In the genomic region with DNA sequence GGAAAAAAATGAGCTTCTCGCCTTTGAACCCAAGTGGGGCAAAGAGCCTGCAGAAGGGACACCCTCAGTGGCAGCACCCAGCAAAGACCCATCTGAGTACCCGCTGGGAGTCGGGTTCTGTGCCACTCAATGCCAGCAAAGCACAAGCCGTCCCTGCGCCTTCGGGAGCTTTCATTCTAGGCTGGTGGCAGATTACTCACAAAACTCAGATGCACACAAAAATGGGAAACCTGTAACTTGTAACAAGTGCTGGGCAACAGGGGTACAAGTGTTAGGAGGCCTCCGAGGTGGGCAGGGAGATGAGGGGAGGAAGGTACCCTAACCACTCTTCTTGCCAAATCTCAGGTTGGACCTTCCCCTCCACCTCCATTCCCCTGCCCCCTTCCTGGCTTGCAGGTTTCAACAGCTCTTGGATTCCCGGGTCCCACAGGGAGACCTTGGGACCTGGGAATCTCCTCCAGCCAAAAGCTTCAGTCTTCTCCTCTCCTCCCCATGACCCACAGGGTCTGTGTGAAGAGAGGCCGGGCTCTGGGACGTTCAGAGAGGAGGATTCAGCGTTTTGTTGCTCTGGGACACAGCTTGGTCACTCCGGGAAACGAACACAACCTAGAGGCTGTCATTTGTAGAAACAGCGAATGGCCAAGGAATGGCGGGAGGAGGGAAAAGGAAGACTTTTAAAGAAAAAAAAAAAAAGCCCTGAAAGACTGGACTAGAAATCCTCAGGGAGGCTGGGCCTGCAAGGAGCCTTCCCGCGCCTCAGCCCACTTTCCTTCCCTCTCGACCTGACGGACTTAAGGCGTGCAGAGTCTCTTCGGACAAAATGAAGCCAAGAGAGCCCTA, we compare ENCODE assay signal across 8 cellular contexts. TPM values are rescaled to one million over a fixed set of nuclear protein-coding genes. Genes with fewer than 3 reads are reported as not detected.
DNase-seq lines count a peak whose midpoint lies in the region; ATAC-seq, FAIRE-seq and TF ChIP-seq lines count a peak whose summit lies in the region.

No MANE protein-coding gene starts in this region.

- no peaks in the 10 kb centered on the region for H3K9me3 Mint-ChIP-seq in T-helper 1 cell treated with Interleukin-12 subunit alpha and Interleukin-12 subunit beta and Interleukin-4 antibody, amounts not matched to agents 30 μg/mL and 1 μg/mL, for 36 hours

- ATAC-seq in pancreas (no peak), GM21381 (IDR thresholded peaks at IDR 0.05; ENCODE audit: unreplicated experiment) (no peak), GM18873 (IDR thresholded peaks at IDR 0.05; ENCODE audit: low FRiP score, unreplicated experiment) (no peak)

- H3K27me3 Mint-ChIP-seq in T-helper 1 cell treated with Interleukin-12 subunit alpha and Interleukin-12 subunit beta and Interleukin-4 antibody, amounts not matched to agents 30 μg/mL and 1 μg/mL, for 36 hours (ENCODE audit: low read depth) = no peaks in the 10 kb centered on the region

- WGBS in pancreas, 2 donors = 29 to 32% methylated on average over 21 of the region's 21 CpGs

- FAIRE-seq in pancreas (lab: Jason Lieb, UNC) = no peak

- intact Hi-C loops in pancreas (cut with DNase I) = no loop called here

- H3K4me1 Mint-ChIP-seq in T-helper 1 cell treated with Interleukin-12 subunit alpha and Interleukin-12 subunit beta and Interleukin-4 antibody, amounts not matched to agents 30 μg/mL and 1 μg/mL, for 36 hours (ENCODE audit: low read depth) = peaks cover 17% of the 10 kb centered on the region

- peaks cover 39 to 45% (median 43%) of the 10 kb centered on the region in 3 donors for H3K4me1 ChIP-seq in pancreas

- peak overlapping the region; percentile 57 for H3K27ac Mint-ChIP-seq in T-helper 1 cell treated with Interleukin-12 subunit alpha and Interleukin-12 subunit beta and Interleukin-4 antibody, amounts not matched to agents 30 μg/mL and 1 μg/mL, for 36 hours

- peak overlapping the region; percentile 43 to 89 (median 72) for H3K27ac ChIP-seq in pancreas

- no peaks in the 10 kb centered on the region for H3K27me3 ChIP-seq in pancreas

- peaks cover 4% of the 10 kb centered on the region for H3K36me3 Mint-ChIP-seq in T-helper 1 cell treated with Interleukin-12 subunit alpha and Interleukin-12 subunit beta and Interleukin-4 antibody, amounts not matched to agents 30 μg/mL and 1 μg/mL, for 36 hours (ENCODE audit: low read depth)

- peak; percentile 49 for DNase-seq in NCI-H748 (lab: John Stamatoyannopoulos, UW; ENCODE audit: unreplicated experiment)
- no peak for DNase-seq in NCI-H748 treated with DMSO at 0.1 percent for 48 hours (lab: John Stamatoyannopoulos, UW)
- peak; percentile 38 for DNase-seq in fibroblast of villous mesenchyme (ENCODE audit: low read depth)
- DNase-seq in pancreas = peak in 1 of 6 donors; percentile 58
- DNase-seq in stimulated activated CD4-positive, alpha-beta T cell treated with anti-CD3 and anti-CD28 coated beads, Interleukin-4, amount 100 ng/mL, for 1 hour = no peak

- no peak for TF ChIP-seq CTCF in fibroblast of villous mesenchyme (IDR thresholded peaks at IDR 0.05; ENCODE audit: insufficient read depth, low read depth, low read length)
- TF ChIP-seq CTCF in pancreas (IDR thresholded peaks at IDR 0.05) = no peak

- H3K4me3 ChIP-seq in fibroblast of villous mesenchyme (ENCODE audit: low read depth, low read length) = peak overlapping the region; percentile 73
- H3K4me3 ChIP-seq in pancreas = peak overlapping the region; percentile 71 to 98 (median 84)

- H3K4me3 Mint-ChIP-seq in T-helper 1 cell treated with Interleukin-12 subunit alpha and Interleukin-12 subunit beta and Interleukin-4 antibody, amounts not matched to agents 30 μg/mL and 1 μg/mL, for 36 hours = peak overlapping the region; percentile 82

- no peaks in the 10 kb centered on the region for H3K36me3 ChIP-seq in pancreas

- no peaks in the 10 kb centered on the region for H3K9me3 ChIP-seq in pancreas

RNA-seq across cellular contexts. Expression of a gene that starts 1.2 kb away (rescaled TPM):
- total RNA-seq in fibroblast of villous mesenchyme (1.6 and 6.5 TPM in 2 replicates), pancreas (10 to 100 TPM in 4 of 6 donors, 1 to 10 TPM in 2; 8.1 to 17.8 (median 11.9) TPM)
- 1 to 10 TPM; 3.1 to 4.2 TPM for polyA plus RNA-seq in pancreas

RNA-seq across cellular contexts. Expression of a gene that starts 38.8 kb away (rescaled TPM):
- total RNA-seq in fibroblast of villous mesenchyme (28.1 and 29.3 TPM in 2 replicates), pancreas (1 to 10 TPM in 4 of 6 donors, under 1 TPM in 2; 0.67 to 3.4 (median 1.5) TPM)
- polyA plus RNA-seq in pancreas = 10 to 100 TPM in 1 of 2 donors, 1 to 10 TPM in 1; 8.1 to 11.3 TPM

Comparison
In these comparisons a context has a peak if more than half of its experiments do, and no peak if none do; other contexts are left out.
1. DNase-seq: peak in NCI-H748 (single experiment) and fibroblast of villous mesenchyme (single experiment); none in NCI-H748 treated with DMSO at 0.1 percent for 48 hours (single experiment) and stimulated activated CD4-positive, alpha-beta T cell treated with anti-CD3 and anti-CD28 coated beads, Interleukin-4, amount 100 ng/mL, for 1 hour (single experiment).